Comparison of ENCODE assay signal across 32 cellular contexts in genomic region chr1:9345922-9346321, GRCh38. TPM values are rescaled to one million over a fixed set of nuclear protein-coding genes. Genes with fewer than 3 reads are reported as not detected.
DNase-seq lines count a peak whose midpoint lies in the region; ATAC-seq, FAIRE-seq and TF ChIP-seq lines count a peak whose summit lies in the region.
"Had no signal": no experiment of that assay in that cellular context is flagged by ENCODE, and none has a peak within 500 bp of the region (broad histone marks: within the 10 kb centered on the region; RNA-seq: fewer than 3 reads in every experiment).

No MANE protein-coding gene starts in this region.

- no peaks in the 10 kb centered on the region for H3K4me1 ChIP-seq in BE2C
- no peaks in the 10 kb centered on the region for H3K4me1 ChIP-seq in RWPE2 (ENCODE audit: insufficient read depth, poor library complexity, severe bottlenecking)
- H3K4me1 ChIP-seq in testis = peaks cover 17% of the 10 kb centered on the region
- peaks cover 0 to 11% of the 10 kb centered on the region in 2 donors for H3K4me1 ChIP-seq in kidney (ENCODE audit: control insufficient read depth in 1 of 2, insufficient read depth in 1 of 2, low read depth in 1 of 2, low read length in 2 of 2)

- H3K9ac ChIP-seq in kidney (ENCODE audit: low read length in 2 of 2) = no peak overlapping the region

- TF ChIP-seq CTCF in BE2C (IDR thresholded peaks at IDR 0.05; ENCODE audit: low read depth, low read length) (no peak), RWPE2 (IDR thresholded peaks at IDR 0.05; ENCODE audit: poor library complexity, severe bottlenecking) (no peak), epithelial cell of esophagus (IDR thresholded peaks at IDR 0.05; ENCODE audit: insufficient read depth, low read depth, low read length, missing control alignments) (no peak), testis (IDR thresholded peaks at IDR 0.05) (no peak), kidney (IDR thresholded peaks at IDR 0.05; ENCODE audit: borderline replicate concordance, extremely low read depth, insufficient read depth) (no peak)

- no peaks in the 10 kb centered on the region for H3K4me1 Mint-ChIP-seq in stimulated activated naive CD8-positive, alpha-beta T cell treated with anti-CD3 and anti-CD28 coated beads, Interleukin-15, amount 100 ng/mL, for 72 hours

- H3K27ac Mint-ChIP-seq in stimulated activated naive CD8-positive, alpha-beta T cell treated with anti-CD3 and anti-CD28 coated beads, Interleukin-15, amount 100 ng/mL, for 72 hours = no peak overlapping the region
- H3K27ac Mint-ChIP-seq: activated naive CD8-positive, alpha-beta T cell treated with anti-CD3 and anti-CD28 coated beads, Interleukin-2, amount 10 ng/mL, durations not matched to agents 7 days and 5 days; natural killer cell treated with Interleukin-12 subunit alpha and Interleukin-12 subunit beta and Interleukin-15 and Interleukin-18, amount 100 ng/mL, for 72 hours; T-helper 17 cell had no signal

- no peaks in the 10 kb centered on the region for H3K9me3 Mint-ChIP-seq in stimulated activated naive CD8-positive, alpha-beta T cell treated with anti-CD3 and anti-CD28 coated beads, Interleukin-15, amount 100 ng/mL, for 72 hours
- H3K9me3 Mint-ChIP-seq: activated naive CD8-positive, alpha-beta T cell treated with anti-CD3 and anti-CD28 coated beads, Interleukin-2, amount 10 ng/mL, durations not matched to agents 7 days and 5 days; natural killer cell treated with Interleukin-12 subunit alpha and Interleukin-12 subunit beta and Interleukin-15 and Interleukin-18, amount 100 ng/mL, for 72 hours had no signal

- H3K9me3 ChIP-seq in BE2C = no peaks in the 10 kb centered on the region
- no peaks in the 10 kb centered on the region for H3K9me3 ChIP-seq in RWPE2 (ENCODE audit: severe bottlenecking)
- no peaks in the 10 kb centered on the region for H3K9me3 ChIP-seq in testis
- peaks cover 0 to 5% of the 10 kb centered on the region in 2 donors for H3K9me3 ChIP-seq in kidney (ENCODE audit: control insufficient read depth in 1 of 2, low read length in 2 of 2)
- H3K9me3 ChIP-seq: lower lobe of right lung, mucosa of descending colon, Peyer's patch, SJSA1 had no signal

- 0 out of 3 replicates have a peak, but pooled peaks have one; percentile 35 for ATAC-seq in RWPE2 (ENCODE audit: low read depth)
- no peak for ATAC-seq in stimulated activated naive CD8-positive, alpha-beta T cell treated with anti-CD3 and anti-CD28 coated beads, Interleukin-15, amount 100 ng/mL, for 72 hours
- ATAC-seq: A549; lower lobe of right lung; natural killer cell treated with Interleukin-12 subunit alpha and Interleukin-12 subunit beta and Interleukin-15 and Interleukin-18, amount 100 ng/mL, for 72 hours; sciatic nerve; T-helper 17 cell had no signal

- no peak overlapping the region for H3K27ac ChIP-seq in RWPE2 (ENCODE audit: poor library complexity, severe bottlenecking)
- H3K27ac ChIP-seq in testis = no peak overlapping the region
- no peak overlapping the region for H3K27ac ChIP-seq in kidney (ENCODE audit: low read depth in 2 of 2, low read length in 2 of 2)
- H3K27ac ChIP-seq: A549, lower lobe of right lung, Peyer's patch, SJSA1 had no signal

- H3K4me3 ChIP-seq in BE2C (ENCODE audit: low read depth, low read length) (no peak overlapping the region), RWPE2 (ENCODE audit: severe bottlenecking) (no peak overlapping the region), epithelial cell of esophagus (ENCODE audit: low read length) (no peak overlapping the region), testis (no peak overlapping the region), kidney (ENCODE audit: low read length in 2 of 2) (no peak overlapping the region)
- H3K4me3 ChIP-seq: A549, lower lobe of right lung, mucosa of descending colon, Peyer's patch, SJSA1 had no signal

- no peak for FAIRE-seq in kidney (lab: Jason Lieb, UNC)
- FAIRE-seq: A549, GM19239, keratinocyte had no signal

- WGBS in testis, 2 donors = 67 to 84% methylated on average over 6 to 9 of the region's 9 CpGs

- H3K27me3 ChIP-seq in BE2C (no peaks in the 10 kb centered on the region), RWPE2 (ENCODE audit: insufficient read depth, poor library complexity, severe bottlenecking) (no peaks in the 10 kb centered on the region), testis (no peaks in the 10 kb centered on the region)
- H3K27me3 ChIP-seq: Peyer's patch, SJSA1 had no signal

- no peaks in the 10 kb centered on the region for H3K27me3 Mint-ChIP-seq in stimulated activated naive CD8-positive, alpha-beta T cell treated with anti-CD3 and anti-CD28 coated beads, Interleukin-15, amount 100 ng/mL, for 72 hours
- H3K27me3 Mint-ChIP-seq: natural killer cell treated with Interleukin-12 subunit alpha and Interleukin-12 subunit beta and Interleukin-15 and Interleukin-18, amount 100 ng/mL, for 72 hours; T-helper 17 cell had no signal

- DNase-seq in BE2C (peak; percentile 21), RWPE2 (ENCODE audit: low spot score) (no peak), epithelial cell of esophagus (ENCODE audit: low read depth) (peak; percentile 24), pons (ENCODE audit: low spot score) (peak; percentile 49), dermis blood vessel endothelial cell (no peak), testis (no peak), kidney (no peak)
- DNase-seq in stimulated activated naive CD8-positive, alpha-beta T cell treated with anti-CD3 and anti-CD28 coated beads, Interleukin-15, amount 100 ng/mL, for 72 hours = no peak
- DNase-seq: activated CD4-positive, alpha-beta T cell treated with anti-CD3 and anti-CD28 coated beads for 4 hours; activated CD8-positive, alpha-beta memory T cell treated with anti-CD3 and anti-CD28 coated beads for 24 hours; activated effector memory CD4-positive, alpha-beta T cell treated with anti-CD3 and anti-CD28 coated beads, Interleukin-2, amount 50 U/mL, for 16 hours; activated naive CD8-positive, alpha-beta T cell treated with anti-CD3 and anti-CD28 coated beads, Interleukin-2, amount 10 ng/mL, durations not matched to agents 7 days and 5 days; AML-193; cerebellar nuclear complex; H9; IMR-90; lower lobe of right lung; mucosa of descending colon; NCI-H1048; NCI-H1694 treated with DMSO at 0.1 percent for 48 hours; NCI-H2227 treated with DMSO at 0.1 percent for 48 hours; NCI-H526 treated with DMSO at 0.1 percent for 48 hours; stimulated activated CD4-positive, alpha-beta T cell treated with anti-CD3 and anti-CD28 coated beads, Interleukin-12 subunit alpha, Interleukin-12 subunit beta, amount 100 ng/mL, for 4 hours; stimulated activated CD4-positive, alpha-beta T cell treated with anti-CD3 and anti-CD28 coated beads, Interleukin-4, amount 100 ng/mL, for 1 hour; T-helper 17 cell had no signal

- no peak for TF ChIP-seq POLR2A in testis (IDR thresholded peaks at IDR 0.05)

- H3K4me3 Mint-ChIP-seq in stimulated activated naive CD8-positive, alpha-beta T cell treated with anti-CD3 and anti-CD28 coated beads, Interleukin-15, amount 100 ng/mL, for 72 hours = no peak overlapping the region
- H3K4me3 Mint-ChIP-seq: activated naive CD8-positive, alpha-beta T cell treated with anti-CD3 and anti-CD28 coated beads, Interleukin-2, amount 10 ng/mL, durations not matched to agents 7 days and 5 days; H9; natural killer cell treated with Interleukin-12 subunit alpha and Interleukin-12 subunit beta and Interleukin-15 and Interleukin-18, amount 100 ng/mL, for 72 hours; T-helper 17 cell had no signal

- intact Hi-C loops in testis (cut with DNase I; ENCODE audit: low total_unique reads) (no loop called here), kidney (cut with DNase I) (no loop called here)

- H3K36me3 ChIP-seq in BE2C = no peaks in the 10 kb centered on the region
- no peaks in the 10 kb centered on the region for H3K36me3 ChIP-seq in RWPE2 (ENCODE audit: low read depth)
- H3K36me3 ChIP-seq in testis (ENCODE audit: low read depth, missing control alignments) = no peaks in the 10 kb centered on the region
- H3K36me3 ChIP-seq in kidney (ENCODE audit: control insufficient read depth in 1 of 2, insufficient read depth in 2 of 2, low read length in 2 of 2) = no peaks in the 10 kb centered on the region
- H3K36me3 ChIP-seq: lower lobe of right lung had no signal

RNA-seq across cellular contexts. Expression of gene SPSB1, which starts 53.2 kb away (rescaled TPM):
- polyA plus RNA-seq in BE2C (2012; ENCODE audit: insufficient read depth, insufficient read length, low read depth) = 8.9 TPM
- 19.6 and 35.8 TPM in 2 replicates for total RNA-seq in dermis blood vessel endothelial cell
- total RNA-seq in testis = 10 to 100 TPM; 30.0 to 37.9 TPM
- polyA plus RNA-seq in testis (ENCODE audit: insufficient read depth, low read depth, low replicate concordance) = 19.8 TPM
- total RNA-seq in kidney = 25.9 TPM
- polyA plus RNA-seq in kidney (ENCODE audit: insufficient read depth, low read depth, low replicate concordance) = 12.7 TPM

Comparison
In these comparisons a context has a peak if more than half of its experiments do, and no peak if none do; other contexts are left out.
1. DNase-seq: peak in BE2C (single experiment), epithelial cell of esophagus (single experiment) and pons (single experiment); none in RWPE2 (single experiment), stimulated activated naive CD8-positive, alpha-beta T cell treated with anti-CD3 and anti-CD28 coated beads, Interleukin-15, amount 100 ng/mL, for 72 hours (0 of 2), dermis blood vessel endothelial cell (single experiment), testis (single experiment) and kidney (single experiment).